In the genomic region with DNA sequence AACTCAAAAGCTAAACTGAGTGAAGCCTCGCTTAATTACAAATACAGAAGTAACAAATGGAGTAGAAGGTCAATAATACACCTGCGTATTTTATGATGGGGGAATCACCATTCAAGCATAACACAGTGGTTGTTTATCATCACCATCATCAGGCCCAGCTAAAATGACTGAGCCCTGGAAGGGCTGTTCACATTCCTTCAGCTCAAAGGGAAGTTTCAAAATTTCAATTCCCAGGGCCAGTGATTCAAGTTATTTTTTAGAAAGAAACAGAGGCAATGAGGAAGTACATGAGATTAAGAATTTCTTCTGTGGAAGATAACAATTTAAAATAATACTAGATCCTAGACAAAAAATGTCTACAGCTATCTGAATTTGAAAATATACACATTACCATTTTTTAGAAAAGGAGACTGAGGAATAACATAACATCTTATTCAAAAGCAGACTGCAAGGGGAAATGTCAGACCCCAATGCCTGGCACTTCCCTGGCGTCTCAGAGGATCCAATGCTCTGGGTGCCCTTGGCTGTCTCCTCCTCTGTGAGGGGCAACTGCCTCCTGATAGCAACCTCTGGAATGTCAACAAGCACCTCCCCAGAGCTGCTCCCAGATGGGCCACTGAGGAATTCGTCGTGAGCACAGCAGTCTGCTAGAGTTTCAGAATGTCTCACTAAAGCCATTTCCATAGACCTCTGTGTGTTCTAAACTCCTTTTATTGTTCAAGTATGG, we compare ENCODE assay signal across 16 cellular contexts. TPM values are rescaled to one million over a fixed set of nuclear protein-coding genes. Genes with fewer than 3 reads are reported as not detected.
A peak's percentile ranks its signal among the peaks of the same experiment; 100 is the strongest.
DNase-seq lines count a peak whose midpoint lies in the region; ATAC-seq and TF ChIP-seq lines count a peak whose summit lies in the region.
"Had no signal": no experiment of that assay in that cellular context is flagged by ENCODE, and none has a peak within 500 bp of the region (broad histone marks: within the 10 kb centered on the region; RNA-seq: fewer than 3 reads in every experiment).

No MANE protein-coding gene starts in this region.

- no peak overlapping the region for H3K4me3 Mint-ChIP-seq in WTC11
- no peak overlapping the region for H3K4me3 Mint-ChIP-seq in progenitor cell of endocrine pancreas (ENCODE audit: low read depth)
- H3K4me3 Mint-ChIP-seq: activated B cell treated with CpG ODN at 0.5 μM for 24 hours; B cell; stimulated activated naive CD8-positive, alpha-beta T cell treated with anti-CD3 and anti-CD28 coated beads, Interleukin-15, amount 100 ng/mL, for 72 hours had no signal

- H3K27ac Mint-ChIP-seq in WTC11 (no peak overlapping the region), progenitor cell of endocrine pancreas (peak overlapping the region; percentile 17)
- no peak overlapping the region for H3K27ac Mint-ChIP-seq in activated naive CD4-positive, alpha-beta T cell treated with anti-CD3 and anti-CD28 coated beads, Interleukin-2, amount 50 U/mL, for 72 hours
- H3K27ac Mint-ChIP-seq: activated B cell treated with CpG ODN at 0.5 μM for 24 hours, B cell had no signal

- POLR2A ChIA-PET in WTC11 (lab: Charles Lee) = no interaction called here

- intact Hi-C loops in left colon (cut with DNase I, micrococcal nuclease) = loop anchor here in 1 of 2 donors (10.0 kb wide), 1 partner anchor 65 kb away; no protein-coding TSS in a partner anchor

- H3K9me3 Mint-ChIP-seq in WTC11 (no peaks in the 10 kb centered on the region), progenitor cell of endocrine pancreas (ENCODE audit: low read depth) (no peaks in the 10 kb centered on the region)
- no peaks in the 10 kb centered on the region for H3K9me3 Mint-ChIP-seq in activated naive CD4-positive, alpha-beta T cell treated with anti-CD3 and anti-CD28 coated beads, Interleukin-2, amount 50 U/mL, for 72 hours
- H3K9me3 Mint-ChIP-seq: activated B cell treated with CpG ODN at 0.5 μM for 24 hours; stimulated activated naive CD8-positive, alpha-beta T cell treated with anti-CD3 and anti-CD28 coated beads, Interleukin-15, amount 100 ng/mL, for 72 hours had no signal

- H3K4me1 Mint-ChIP-seq in WTC11 (peaks cover 12% of the 10 kb centered on the region), progenitor cell of endocrine pancreas (ENCODE audit: low read depth) (peaks cover 20% of the 10 kb centered on the region)
- H3K4me1 Mint-ChIP-seq: activated B cell treated with CpG ODN at 0.5 μM for 24 hours; B cell; stimulated activated naive CD8-positive, alpha-beta T cell treated with anti-CD3 and anti-CD28 coated beads, Interleukin-15, amount 100 ng/mL, for 72 hours had no signal

- ATAC-seq in WTC11 (peak; percentile 75), left colon (no peak)
- ATAC-seq in activated naive CD4-positive, alpha-beta T cell treated with anti-CD3 and anti-CD28 coated beads, Interleukin-2, amount 50 U/mL, for 72 hours = no peak
- ATAC-seq: stimulated activated naive CD8-positive, alpha-beta T cell treated with anti-CD3 and anti-CD28 coated beads, Interleukin-15, amount 100 ng/mL, for 72 hours had no signal

- H3K36me3 Mint-ChIP-seq in WTC11 (peaks cover 14% of the 10 kb centered on the region), progenitor cell of endocrine pancreas (ENCODE audit: insufficient read depth) (peaks cover 9% of the 10 kb centered on the region)
- H3K36me3 Mint-ChIP-seq in activated naive CD4-positive, alpha-beta T cell treated with anti-CD3 and anti-CD28 coated beads, Interleukin-2, amount 50 U/mL, for 72 hours = peaks cover 6 to 7% of the 10 kb centered on the region in 2 donors

- DNase-seq in Daoy (ENCODE audit: low read depth) (peak; percentile 50), WTC11 (ENCODE audit: low spot score) (peak; percentile 29), iris pigment epithelial cell (ENCODE audit: low read depth) (peak; percentile 56), progenitor cell of endocrine pancreas (ENCODE audit: low spot score, unreplicated experiment) (no peak), NCI-H2196 treated with DMSO at 0.1 percent for 48 hours (lab: John Stamatoyannopoulos, UW; ENCODE audit: unreplicated experiment) (no peak), left colon (no peak)
- DNase-seq in activated naive CD4-positive, alpha-beta T cell treated with anti-CD3 and anti-CD28 coated beads, Interleukin-2, amount 50 U/mL, for 72 hours (ENCODE audit: low spot score in 2 of 2) = no peak
- no peak for DNase-seq in activated CD4-positive, alpha-beta T cell treated with anti-CD3 and anti-CD28 coated beads, Interleukin-2, amount 50 U/mL, for 48 hours
- DNase-seq: activated B cell treated with CpG ODN at 0.5 μM for 24 hours; activated naive CD4-positive, alpha-beta T cell treated with anti-CD3 and anti-CD28 coated beads, Interleukin-2, amount 50 U/mL, for 16 hours; caudate nucleus; DMS 273 treated with DMSO at 0.1 percent for 48 hours; NCI-H226; stimulated activated naive CD8-positive, alpha-beta T cell treated with anti-CD3 and anti-CD28 coated beads, Interleukin-15, amount 100 ng/mL, for 72 hours had no signal

- CTCF ChIA-PET in WTC11 (lab: Charles Lee) = interaction anchor here (0.7 to 1.8 kb wide), 6 partner anchors 15 to 135 kb away, joined by 3 to 8 read pairs (median 4); partner anchors contain the start of gene EHD4

- no peak for TF ChIP-seq CTCF in WTC11 (IDR thresholded peaks at IDR 0.05)
- TF ChIP-seq CTCF in progenitor cell of endocrine pancreas (IDR thresholded peaks at IDR 0.05; ENCODE audit: unreplicated experiment) = no peak

- no peaks in the 10 kb centered on the region for H3K27me3 Mint-ChIP-seq in WTC11 (ENCODE audit: low read depth)
- no peaks in the 10 kb centered on the region for H3K27me3 Mint-ChIP-seq in progenitor cell of endocrine pancreas
- H3K27me3 Mint-ChIP-seq: activated B cell treated with CpG ODN at 0.5 μM for 24 hours; B cell; stimulated activated naive CD8-positive, alpha-beta T cell treated with anti-CD3 and anti-CD28 coated beads, Interleukin-15, amount 100 ng/mL, for 72 hours had no signal

TF ChIP-seq in WTC11, 78 proteins besides CTCF, POLR2A, EP300 and RAD21 (continues in another document):
- TF ChIP-seq NR2C2 (CRISPR knock-in tag; IDR thresholded peaks at IDR 0.05) (no peak), PRRX2 (CRISPR knock-in tag; IDR thresholded peaks at IDR 0.05) (no peak), ARID4B (CRISPR knock-in tag; IDR thresholded peaks at IDR 0.05; ENCODE audit: borderline replicate concordance) (no peak)
- TF ChIP-seq, protein P1, sequence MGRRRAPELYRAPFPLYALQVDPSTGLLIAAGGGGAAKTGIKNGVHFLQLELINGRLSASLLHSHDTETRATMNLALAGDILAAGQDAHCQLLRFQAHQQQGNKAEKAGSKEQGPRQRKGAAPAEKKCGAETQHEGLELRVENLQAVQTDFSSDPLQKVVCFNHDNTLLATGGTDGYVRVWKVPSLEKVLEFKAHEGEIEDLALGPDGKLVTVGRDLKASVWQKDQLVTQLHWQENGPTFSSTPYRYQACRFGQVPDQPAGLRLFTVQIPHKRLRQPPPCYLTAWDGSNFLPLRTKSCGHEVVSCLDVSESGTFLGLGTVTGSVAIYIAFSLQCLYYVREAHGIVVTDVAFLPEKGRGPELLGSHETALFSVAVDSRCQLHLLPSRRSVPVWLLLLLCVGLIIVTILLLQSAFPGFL (CRISPR knock-in tag; IDR thresholded peaks at IDR 0.05; ENCODE audit: borderline replicate concordance) = no peak

RNA-seq across cellular contexts. Expression of gene EHD4, which starts 22.8 kb away (rescaled TPM):
- total RNA-seq in Daoy (2014; rRNA removed; shearing (Covaris generic)) = 21.9 and 26.9 TPM in 2 replicates
- total RNA-seq in WTC11 (2021) (20.8 to 23.9 TPM (median 21.3 TPM) in 3 replicates), progenitor cell of endocrine pancreas (17.2 and 18.4 TPM in 2 replicates), left colon (10 to 100 TPM; 42.7 to 44.3 TPM)
- total RNA-seq in activated naive CD4-positive, alpha-beta T cell treated with anti-CD3 and anti-CD28 coated beads, Interleukin-2, amount 50 U/mL, for 72 hours = 10 to 100 TPM; 25.3 to 60.0 TPM

RNA-seq across cellular contexts. Expression of gene SPTBN5, which starts 55.7 kb away (rescaled TPM):
- total RNA-seq in Daoy (2014; rRNA removed; shearing (Covaris generic)) = 1.1 and 3.8 TPM in 2 replicates
- total RNA-seq in WTC11 (2021) (1.2 to 2.3 TPM (median 2.0 TPM) in 3 replicates), progenitor cell of endocrine pancreas (6.6 and 7.9 TPM in 2 replicates), left colon (1 to 10 TPM in 1 of 2 donors, under 1 TPM in 1; 0.64 to 1.4 TPM)
- total RNA-seq in activated naive CD4-positive, alpha-beta T cell treated with anti-CD3 and anti-CD28 coated beads, Interleukin-2, amount 50 U/mL, for 72 hours = 1 to 10 TPM in 1 of 2 donors, under 1 TPM in 1; 0.55 to 1.4 TPM
- total RNA-seq: H4 had no signal

Comparison
In these comparisons a context has a peak if more than half of its experiments do, and no peak if none do; other contexts are left out.
1. DNase-seq: peak in Daoy (single experiment), WTC11 (single experiment) and iris pigment epithelial cell (single experiment); none in progenitor cell of endocrine pancreas (single experiment), NCI-H2196 treated with DMSO at 0.1 percent for 48 hours (single experiment), activated naive CD4-positive, alpha-beta T cell treated with anti-CD3 and anti-CD28 coated beads, Interleukin-2, amount 50 U/mL, for 72 hours (0 of 2), left colon (0 of 2) and activated CD4-positive, alpha-beta T cell treated with anti-CD3 and anti-CD28 coated beads, Interleukin-2, amount 50 U/mL, for 48 hours (0 of 2).